8 cellular contexts compared by ENCODE assay signal in genomic region chr1:117284408-117285215, GRCh38.
DNase-seq lines count a peak whose midpoint lies in the region; ATAC-seq and TF ChIP-seq lines count a peak whose summit lies in the region.

No MANE protein-coding gene starts in this region.

- no peak overlapping the region for H3K4me3 Mint-ChIP-seq in activated naive CD8-positive, alpha-beta T cell treated with anti-CD3 and anti-CD28 coated beads, Interleukin-2, amount 50 U/mL, for 24 hours

- H3K27me3 ChIP-seq in WERI-Rb-1 (ENCODE audit: insufficient read depth, low read depth, severe bottlenecking), result no peaks in the 10 kb centered on the region
- H3K27me3 ChIP-seq in right atrium auricular region, result no peaks in the 10 kb centered on the region

- no peaks in the 10 kb centered on the region for H3K9me3 ChIP-seq in WERI-Rb-1 (ENCODE audit: severe bottlenecking)
- H3K9me3 ChIP-seq in right atrium auricular region, result no peaks in the 10 kb centered on the region

- H3K27ac Mint-ChIP-seq in activated naive CD8-positive, alpha-beta T cell treated with anti-CD3 and anti-CD28 coated beads, Interleukin-2, amount 50 U/mL, for 24 hours, result no peak overlapping the region

- no peaks in the 10 kb centered on the region for H3K9me3 Mint-ChIP-seq in activated naive CD8-positive, alpha-beta T cell treated with anti-CD3 and anti-CD28 coated beads, Interleukin-2, amount 50 U/mL, for 24 hours

- H3K36me3 ChIP-seq in WERI-Rb-1, result no peaks in the 10 kb centered on the region
- no peaks in the 10 kb centered on the region for H3K36me3 ChIP-seq in right atrium auricular region

- peak; percentile 44 for DNase-seq in GM12865 (ENCODE audit: low read depth)
- peak; percentile 21 for DNase-seq in NCI-H2029 treated with DMSO at 0.1 percent for 48 hours (lab: John Stamatoyannopoulos, UW)
- DNase-seq in WERI-Rb-1, result peak; percentile 30
- no peak for DNase-seq in right atrium auricular region (ENCODE audit: low spot score)
- DNase-seq in stromal cell of bone marrow (ENCODE audit: low read depth), result peak; percentile 34
- DNase-seq in NK-92 (lab: John Stamatoyannopoulos, UW; ENCODE audit: unreplicated experiment), result no peak
- DNase-seq in activated naive CD8-positive, alpha-beta T cell treated with anti-CD3 and anti-CD28 coated beads, Interleukin-2, amount 50 U/mL, for 24 hours, result no peak

- no peak overlapping the region for H3K27ac ChIP-seq in WERI-Rb-1
- no peak overlapping the region for H3K27ac ChIP-seq in right atrium auricular region

- H3K4me1 Mint-ChIP-seq in activated naive CD8-positive, alpha-beta T cell treated with anti-CD3 and anti-CD28 coated beads, Interleukin-2, amount 50 U/mL, for 24 hours, result no peaks in the 10 kb centered on the region

- no peaks in the 10 kb centered on the region for H3K27me3 Mint-ChIP-seq in activated naive CD8-positive, alpha-beta T cell treated with anti-CD3 and anti-CD28 coated beads, Interleukin-2, amount 50 U/mL, for 24 hours

- H3K4me1 ChIP-seq in right atrium auricular region, result no peaks in the 10 kb centered on the region

- TF ChIP-seq CTCF in GM12865 (IDR thresholded peaks at IDR 0.05; ENCODE audit: insufficient read depth, low read depth, low read length, missing control alignments) (peak; percentile 24), WERI-Rb-1 (IDR thresholded peaks at IDR 0.05; ENCODE audit: low read depth, low read length) (peak; percentile 54), right atrium auricular region (IDR thresholded peaks at IDR 0.05) (peak; percentile 19 to 65)

- ATAC-seq in activated naive CD8-positive, alpha-beta T cell treated with anti-CD3 and anti-CD28 coated beads, Interleukin-2, amount 50 U/mL, for 24 hours, result no peak
- ATAC-seq in GM21381 (IDR thresholded peaks at IDR 0.05; ENCODE audit: unreplicated experiment), result no peak

- no peaks in the 10 kb centered on the region for H3K36me3 Mint-ChIP-seq in activated naive CD8-positive, alpha-beta T cell treated with anti-CD3 and anti-CD28 coated beads, Interleukin-2, amount 50 U/mL, for 24 hours (ENCODE audit: low read depth)

- H3K4me3 ChIP-seq in GM12865 (ENCODE audit: low read depth, low read length), result no peak overlapping the region
- H3K4me3 ChIP-seq in WERI-Rb-1 (ENCODE audit: low read depth, low read length), result no peak overlapping the region
- H3K4me3 ChIP-seq in right atrium auricular region, result no peak overlapping the region

Comparison
In these comparisons a context has a peak if more than half of its experiments do, and no peak if none do; other contexts are left out.
1. DNase-seq: peak in GM12865 (single experiment), NCI-H2029 treated with DMSO at 0.1 percent for 48 hours (single experiment), WERI-Rb-1 (single experiment) and stromal cell of bone marrow (single experiment); none in right atrium auricular region (single experiment), NK-92 (single experiment) and activated naive CD8-positive, alpha-beta T cell treated with anti-CD3 and anti-CD28 coated beads, Interleukin-2, amount 50 U/mL, for 24 hours (single experiment).
2. Peak in every context shown above with its lines, with median percentiles within 50 percentile points of each other: CTCF ChIP-seq.